Comparison of ENCODE assay signal across 10 cellular contexts in the genomic region with DNA sequence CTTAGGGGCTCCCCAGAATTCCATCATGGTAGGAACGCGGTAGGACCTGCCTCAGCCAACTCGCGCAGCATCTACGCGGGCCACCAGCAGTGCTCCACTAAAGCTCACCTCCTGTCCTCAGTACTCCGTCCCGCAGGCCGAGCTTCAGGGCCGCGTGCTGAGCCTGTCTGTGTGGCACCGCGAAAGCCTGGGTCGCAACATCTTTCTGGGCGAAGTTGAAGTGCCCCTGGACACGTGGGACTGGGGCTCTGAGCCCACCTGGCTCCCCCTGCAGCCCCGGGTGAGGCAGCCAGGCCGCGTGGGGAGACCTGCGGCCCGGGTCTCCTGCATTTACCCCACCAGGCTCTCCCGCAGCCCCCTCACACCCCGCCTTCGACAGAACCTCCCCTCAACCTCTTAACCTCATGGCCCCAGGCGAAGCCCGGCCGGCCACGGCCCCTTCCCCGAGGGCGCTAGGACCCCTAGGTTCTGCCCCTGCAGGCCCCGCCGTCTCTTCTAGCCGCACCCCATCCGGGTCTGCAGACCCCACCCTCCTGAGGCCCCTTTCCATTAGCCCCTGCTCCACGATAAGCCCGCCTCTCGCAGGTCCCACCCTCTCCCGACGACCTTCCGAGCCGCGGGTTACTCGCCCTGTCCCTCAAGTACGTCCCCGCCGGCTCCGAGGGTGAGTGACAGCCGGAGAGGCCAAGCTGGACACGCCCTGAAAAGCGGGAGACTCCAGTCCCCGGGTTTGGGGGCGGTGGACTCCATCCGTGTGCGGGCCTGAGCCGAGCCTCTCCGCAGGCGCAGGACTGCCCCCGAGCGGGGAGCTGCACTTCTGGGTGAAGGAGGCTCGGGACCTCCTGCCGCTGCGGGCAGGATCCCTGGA. TPM values are rescaled to one million over a fixed set of nuclear protein-coding genes. Genes with fewer than 3 reads are reported as not detected.
A peak's percentile ranks its signal among the peaks of the same experiment; 100 is the strongest.
DNase-seq lines count a peak whose midpoint lies in the region; ATAC-seq, FAIRE-seq and TF ChIP-seq lines count a peak whose summit lies in the region.
"Had no signal": no experiment of that assay in that cellular context is flagged by ENCODE, and none has a peak within 500 bp of the region (broad histone marks: within the 10 kb centered on the region; RNA-seq: fewer than 3 reads in every experiment).

No MANE protein-coding gene starts in this region.

- H4K8ac ChIP-seq in H1 (ENCODE audit: extremely low read depth, insufficient read depth, low read length), result peak overlapping the region; percentile 72; the same call in 1 of the 2 replicates

- peaks cover 23% of the 10 kb centered on the region for H3K23me2 ChIP-seq in H1 (ENCODE audit: low read depth, low read length)

- H3K23ac ChIP-seq in H1 (ENCODE audit: insufficient read length), result no peak overlapping the region

- TF ChIP-seq EP300 in H1 (IDR thresholded peaks at IDR 0.05; ENCODE audit: borderline replicate concordance in 1 of 2, low read depth in 2 of 2, low read length in 2 of 2), result no peak

- H3K9me2 ChIP-seq in Karpas-422 (replicated peaks; ENCODE audit: insufficient read depth, low read length), result no peaks in the 10 kb centered on the region

- H2BK120ac ChIP-seq in H1 (replicated peaks; ENCODE audit: low read depth, low read length), result no peak overlapping the region

- peaks cover 0 to 8% (median 6%) of the 10 kb centered on the region in 4 experiments; a peak in 5 of 7 replicates for H3K27me3 ChIP-seq in H1 (replicated peaks in 1 of 4; ENCODE audit: control insufficient read depth in 3 of 4, extremely low read depth in 1 of 4, insufficient read depth in 3 of 4, low read length in 3 of 4)
- H3K27me3 ChIP-seq in subcutaneous abdominal adipose tissue (ENCODE audit: control insufficient read depth in 5 of 5, insufficient read depth in 4 of 5, low read length in 5 of 5), result peaks cover 11 to 30% (median 16%) of the 10 kb centered on the region in 5 donors
- no peaks in the 10 kb centered on the region for H3K27me3 ChIP-seq in Karpas-422 (ENCODE audit: low read length)

- H3K4me3 ChIP-seq in H1 (ENCODE audit: extremely low read depth in 1 of 4, insufficient read depth in 2 of 4, low read depth in 3 of 4, low read length in 4 of 4) (peak overlapping the region; percentile 47 to 63 (median 51)), subcutaneous abdominal adipose tissue (ENCODE audit: low read depth in 1 of 5, low read length in 5 of 5) (peak overlapping the region in 3 of 5 donors; percentile 9 to 59 (median 13)), Karpas-422 (ENCODE audit: low read length) (no peak overlapping the region)

- H3K36me3 ChIP-seq in H1 (ENCODE audit: control insufficient read depth in 2 of 4, insufficient read depth in 4 of 4, low read length in 3 of 4), result 0 out of 8 replicates have a peak, but pooled peaks cover 0 to 3% (median 0%) of the 10 kb centered on the region in 4 experiments
- peaks cover 0 to 24% (median 23%) of the 10 kb centered on the region in 5 donors for H3K36me3 ChIP-seq in subcutaneous abdominal adipose tissue (ENCODE audit: control insufficient read depth in 5 of 5, insufficient read depth in 5 of 5, low read length in 5 of 5)
- no peaks in the 10 kb centered on the region for H3K36me3 ChIP-seq in Karpas-422 (ENCODE audit: insufficient read depth, low read length)

- no peak for ATAC-seq in GM18502 (IDR thresholded peaks at IDR 0.05; ENCODE audit: poor library complexity, unreplicated experiment)

- H3K9me3 ChIP-seq in H1 (ENCODE audit: insufficient read depth in 2 of 2, low read depth in 1 of 2, low read length in 1 of 2) (no peaks in the 10 kb centered on the region), subcutaneous abdominal adipose tissue (ENCODE audit: control insufficient read depth in 5 of 5, low read length in 5 of 5) (no peaks in the 10 kb centered on the region), Karpas-422 (ENCODE audit: low read length) (no peaks in the 10 kb centered on the region)

- H3K18ac ChIP-seq in H1 (ENCODE audit: extremely low read depth, low read length), result peak overlapping the region; percentile 96

- peak in 2 of 3 experiments; percentile 7 to 42; a peak in 3 of 4 replicates for TF ChIP-seq CTCF in H1 (IDR thresholded peaks at IDR 0.05; ENCODE audit: control extremely low read depth in 1 of 3, insufficient read depth in 1 of 3, low read depth in 1 of 3, low read length in 3 of 3)

- peak overlapping the region; percentile 80; the same call in 1 of the 2 replicates for H2BK12ac ChIP-seq in H1 (ENCODE audit: low read depth, low read length)

- peak overlapping the region; percentile 60 for H3K4ac ChIP-seq in H1 (replicated peaks; ENCODE audit: insufficient read length, low read depth, low read length)

- DNase-seq in HK-2 (ENCODE audit: unreplicated experiment) (peak; percentile 72), H1 (ENCODE audit: low read depth in 1 of 2, low spot score in 2 of 2) (peak; percentile 93 to 96), left kidney (ENCODE audit: low read depth, low spot score) (peak; percentile 88), NCI-H2227 (lab: John Stamatoyannopoulos, UW; ENCODE audit: unreplicated experiment) (no peak), Karpas-422 (no peak)
- DNase-seq in activated T-cell treated with anti-CD3 and anti-CD28 coated beads, Interleukin-2, amount 50 U/mL, for 1 hour, result no peak
- DNase-seq: activated CD8-positive, alpha-beta memory T cell treated with anti-CD3 and anti-CD28 coated beads for 24 hours had no signal

- H2AK5ac ChIP-seq in H1 (ENCODE audit: low read depth, low read length), result peak overlapping the region; percentile 10; the same call in 1 of the 2 replicates

- no peak overlapping the region for H3K27ac ChIP-seq in H1 (ENCODE audit: low read depth, low read length)
- H3K27ac ChIP-seq in subcutaneous abdominal adipose tissue (ENCODE audit: low read depth, low read length), result no peak overlapping the region
- H3K27ac ChIP-seq in Karpas-422 (ENCODE audit: low read length), result no peak overlapping the region

- H4K91ac ChIP-seq in H1 (replicated peaks; ENCODE audit: insufficient read length, low read length), result peak overlapping the region; percentile 87

- H2BK20ac ChIP-seq in H1 (ENCODE audit: low read length), result peak overlapping the region; percentile 61; the same call in 1 of the 2 replicates

- H2BK15ac ChIP-seq in H1 (ENCODE audit: low read length), result no peak overlapping the region

- POLR2A ChIA-PET in H1 (lab: Charles Lee; ENCODE audit: partially characterized antibody), result interaction anchor here (0.7 to 10.9 kb wide), 17 partner anchors 8 to 357 kb away, joined by 3 to 101 read pairs (median 3); partner anchors contain the start of genes MAP3K6, SYTL1, TMEM222 and TRNP1

- no peaks in the 10 kb centered on the region for H3K79me1 ChIP-seq in H1 (ENCODE audit: low read depth, low read length)

- peaks cover 0 to 20% (median 8%) of the 10 kb centered on the region in 4 experiments; a peak in 6 of 7 replicates for H3K4me1 ChIP-seq in H1 (replicated peaks in 1 of 4; ENCODE audit: control insufficient read depth in 3 of 4, insufficient read depth in 4 of 4, low read length in 3 of 4)
- peaks cover 0 to 29% (median 25%) of the 10 kb centered on the region in 5 donors for H3K4me1 ChIP-seq in subcutaneous abdominal adipose tissue (ENCODE audit: control insufficient read depth in 5 of 5, insufficient read depth in 5 of 5, low read length in 5 of 5)
- H3K4me1 ChIP-seq in Karpas-422 (ENCODE audit: low read length), result peaks cover 10% of the 10 kb centered on the region

- TF ChIP-seq POLR2A in H1 (IDR thresholded peaks at IDR 0.05; ENCODE audit: control extremely low read depth in 1 of 2, low read depth in 2 of 2, low read length in 2 of 2), result no peak; a peak in 1 of 3 replicates

- peak; percentile 26 to 50; a peak in 3 of 4 replicates for TF ChIP-seq RAD21 in H1 (IDR thresholded peaks at IDR 0.05 in 1 of 2, conservative IDR thresholded peaks at IDR 0.05 in 1 of 2; ENCODE audit: low read depth in 2 of 2, low read length in 2 of 2)

- no peak overlapping the region for H3K14ac ChIP-seq in H1 (ENCODE audit: insufficient read length)

- peak overlapping the region; percentile 67; the same call in 1 of the 2 replicates for H2BK5ac ChIP-seq in H1 (ENCODE audit: low read depth, low read length)

- CTCF ChIA-PET in H1 (lab: Charles Lee; ENCODE audit: partially characterized antibody), result interaction anchor here (0.7 to 28.8 kb wide), 19 partner anchors 9 to 312 kb away, joined by 3 to 625 read pairs (median 6); partner anchors contain the start of genes CD164L2, FCN3, GPR3 and MAP3K6

- H3K9ac ChIP-seq in H1 (replicated peaks in 1 of 4; ENCODE audit: extremely low read depth in 1 of 4, low read depth in 3 of 4, low read length in 3 of 4) (peak overlapping the region in 1 of 4 experiments; percentile 20; a peak in 2 of 7 replicates), subcutaneous abdominal adipose tissue (ENCODE audit: low read length in 5 of 5) (no peak overlapping the region), Karpas-422 (ENCODE audit: low read length) (no peak overlapping the region)

- peaks cover 0 to 4% of the 10 kb centered on the region in 2 experiments; a peak in 1 of 4 replicates for H3K79me2 ChIP-seq in H1 (ENCODE audit: control insufficient read depth in 1 of 2, insufficient read depth in 2 of 2, low read length in 2 of 2)
- H3K79me2 ChIP-seq in Karpas-422 (ENCODE audit: low read length), result no peaks in the 10 kb centered on the region

- no peak overlapping the region; the same call in 1 of the 2 replicates for H2AFZ ChIP-seq in H1 (ENCODE audit: low read length)
- H2AFZ ChIP-seq in Karpas-422 (ENCODE audit: low read length), result no peak overlapping the region

- WGBS in H1 (ENCODE audit: extremely low coverage in 1 of 2, insufficient coverage in 1 of 2, insufficient read length in 1 of 2, insufficient replicate concordance in 2 of 2, low coverage in 1 of 2, low lambda C conversion rate in 2 of 2, missing lambda C conversion rate in 1 of 2), 2 experiments, result 5% methylated on average over 48 of the region's 62 CpGs; no CpG with 5 or more reads in 1 of the 2 experiments

- FAIRE-seq in H1 (lab: Jason Lieb, UNC), result peak; percentile 32

- H3K4me2 ChIP-seq in H1 (ENCODE audit: insufficient read depth in 1 of 2, low read depth in 2 of 2, low read length in 2 of 2) (peak overlapping the region; percentile 77 to 83), Karpas-422 (ENCODE audit: low read depth, low read length, poor library complexity, severe bottlenecking) (no peak overlapping the region)

- H3K56ac ChIP-seq in H1 (replicated peaks; ENCODE audit: insufficient read length, low read depth, low read length), result peak overlapping the region; percentile 78

- peak overlapping the region; percentile 61 for H4K5ac ChIP-seq in H1 (ENCODE audit: insufficient read length, low read depth, low read length)

- H4K20me1 ChIP-seq in H1 (replicated peaks in 1 of 2; ENCODE audit: control insufficient read depth in 1 of 2, insufficient read depth in 2 of 2, low read length in 2 of 2) (peaks cover 0 to 6% of the 10 kb centered on the region in 2 experiments), Karpas-422 (ENCODE audit: insufficient read depth, low read depth, low read length) (no peaks in the 10 kb centered on the region)

RNA-seq across cellular contexts. Expression of gene SYTL1, which starts 9.1 kb away (rescaled TPM):
- 6.4 and 8.8 TPM in 2 replicates for total RNA-seq in H1 (2021; fragmentation: NEBNext Ultra II Directional; extraction: Animal tissue kit (Norgen Biotek cat#: 25700))
- 19.5 and 33.8 TPM in 2 replicates for polyA plus RNA-seq in H1 (2011; rRNA removed)
- polyA plus RNA-seq in H1 (2011; cell fraction: cytosol; rRNA removed), result 14.6 TPM
- polyA plus RNA-seq in H1 (2011; cell fraction: nucleus; rRNA removed), result 63.0 TPM
- 4.0 to 13.1 TPM (median 10.8 TPM) in 4 replicates for polyA plus RNA-seq in H1 (2012, experiment 1 of 2)
- 6.3 TPM for polyA plus RNA-seq in H1 (2012, experiment 2 of 2)
- 8.5 TPM for polyA plus RNA-seq in H1 (2013, experiment 1 of 2)
- 8.4 TPM for polyA plus RNA-seq in H1 (2013, experiment 2 of 2)
- 2.9 and 5.0 TPM in 2 replicates for polyA minus RNA-seq in H1 (2011; rRNA and poly(A)+ RNA removed)
- polyA minus RNA-seq in H1 (2011; cell fraction: cytosol; rRNA and poly(A)+ RNA removed), result 5.7 TPM
- polyA minus RNA-seq in H1 (2011; cell fraction: nucleus; rRNA and poly(A)+ RNA removed), result 13.1 TPM
- total RNA-seq in Karpas-422 (2014; rRNA removed; shearing (Covaris generic); ENCODE audit: low replicate concordance), result 35.6 and 119 TPM in 2 replicates

RNA-seq across cellular contexts. Expression of gene MAP3K6, which starts 15.9 kb away (rescaled TPM):
- 7.6 and 11.2 TPM in 2 replicates for total RNA-seq in H1 (2021; fragmentation: NEBNext Ultra II Directional; extraction: Animal tissue kit (Norgen Biotek cat#: 25700))
- 7.4 and 10.3 TPM in 2 replicates for polyA plus RNA-seq in H1 (2011; rRNA removed)
- polyA plus RNA-seq in H1 (2011; cell fraction: cytosol; rRNA removed), result 6.7 TPM
- 40.8 TPM for polyA plus RNA-seq in H1 (2011; cell fraction: nucleus; rRNA removed)
- polyA plus RNA-seq in H1 (2012, experiment 1 of 2), result 8.5 to 12.5 TPM (median 9.7 TPM) in 4 replicates
- 9.5 TPM for polyA plus RNA-seq in H1 (2012, experiment 2 of 2)
- polyA plus RNA-seq in H1 (2013, experiment 1 of 2), result 10.9 TPM
- polyA plus RNA-seq in H1 (2013, experiment 2 of 2), result 10.7 TPM
- polyA minus RNA-seq in H1 (2011; rRNA and poly(A)+ RNA removed), result 4.6 and 5.6 TPM in 2 replicates
- 2.6 TPM for polyA minus RNA-seq in H1 (2011; cell fraction: cytosol; rRNA and poly(A)+ RNA removed)
- polyA minus RNA-seq in H1 (2011; cell fraction: nucleus; rRNA and poly(A)+ RNA removed), result 11.6 TPM
- 3.0 and 5.2 TPM in 2 replicates for total RNA-seq in Karpas-422 (2014; rRNA removed; shearing (Covaris generic); ENCODE audit: low replicate concordance)

RNA-seq across cellular contexts. Expression of gene FCN3, which starts 23.7 kb away (rescaled TPM):
- 0.30 TPM in 1 of 2 replicates, not detected in the other for total RNA-seq in H1 (2021; fragmentation: NEBNext Ultra II Directional; extraction: Animal tissue kit (Norgen Biotek cat#: 25700))
- 0.35 and 0.57 TPM in 2 replicates for polyA plus RNA-seq in H1 (2011; rRNA removed)
- polyA plus RNA-seq in H1 (2011; cell fraction: cytosol; rRNA removed), result 0.32 TPM
- polyA plus RNA-seq in H1 (2011; cell fraction: nucleus; rRNA removed), result 0.90 TPM
- 0.28 to 0.78 TPM (median 0.40 TPM) in 3 of 4 replicates, not detected in the other for polyA plus RNA-seq in H1 (2012, experiment 1 of 2)
- not detected for polyA plus RNA-seq in H1 (2012, experiment 2 of 2)
- polyA plus RNA-seq in H1 (2013, experiment 1 of 2), result 0.47 TPM
- polyA plus RNA-seq in H1 (2013, experiment 2 of 2), result 0.28 TPM
- not detected in 2 replicates for polyA minus RNA-seq in H1 (2011; rRNA and poly(A)+ RNA removed)
- not detected for polyA minus RNA-seq in H1 (2011; cell fraction: cytosol; rRNA and poly(A)+ RNA removed)
- not detected for polyA minus RNA-seq in H1 (2011; cell fraction: nucleus; rRNA and poly(A)+ RNA removed)
- total RNA-seq in Karpas-422 (2014; rRNA removed; shearing (Covaris generic); ENCODE audit: low replicate concordance), result not detected in 2 replicates
- total RNA-seq: kidney epithelial cell had no signal

RNA-seq across cellular contexts. Expression of gene TMEM222, which starts 28.9 kb away (rescaled TPM):
- total RNA-seq in H1 (2021; fragmentation: NEBNext Ultra II Directional; extraction: Animal tissue kit (Norgen Biotek cat#: 25700)), result 25.1 and 27.0 TPM in 2 replicates
- 51.8 and 66.9 TPM in 2 replicates for polyA plus RNA-seq in H1 (2011; rRNA removed)
- 43.2 TPM for polyA plus RNA-seq in H1 (2011; cell fraction: cytosol; rRNA removed)
- polyA plus RNA-seq in H1 (2011; cell fraction: nucleus; rRNA removed), result 65.9 TPM
- 20.3 to 36.3 TPM (median 33.4 TPM) in 4 replicates for polyA plus RNA-seq in H1 (2012, experiment 1 of 2)
- 36.8 TPM for polyA plus RNA-seq in H1 (2012, experiment 2 of 2)
- 28.6 TPM for polyA plus RNA-seq in H1 (2013, experiment 1 of 2)
- polyA plus RNA-seq in H1 (2013, experiment 2 of 2), result 31.1 TPM
- polyA minus RNA-seq in H1 (2011; rRNA and poly(A)+ RNA removed), result 28.8 and 31.6 TPM in 2 replicates
- 17.0 TPM for polyA minus RNA-seq in H1 (2011; cell fraction: cytosol; rRNA and poly(A)+ RNA removed)
- polyA minus RNA-seq in H1 (2011; cell fraction: nucleus; rRNA and poly(A)+ RNA removed), result 33.2 TPM
- total RNA-seq in Karpas-422 (2014; rRNA removed; shearing (Covaris generic); ENCODE audit: low replicate concordance), result 27.4 and 27.9 TPM in 2 replicates

RNA-seq across cellular contexts. Expression of gene CD164L2, which starts 32.2 kb away (rescaled TPM):
- 3.3 and 3.8 TPM in 2 replicates for total RNA-seq in H1 (2021; fragmentation: NEBNext Ultra II Directional; extraction: Animal tissue kit (Norgen Biotek cat#: 25700))
- polyA plus RNA-seq in H1 (2011; rRNA removed), result 3.3 and 5.5 TPM in 2 replicates
- 6.5 TPM for polyA plus RNA-seq in H1 (2011; cell fraction: cytosol; rRNA removed)
- polyA plus RNA-seq in H1 (2011; cell fraction: nucleus; rRNA removed), result 26.5 TPM
- 3.0 to 4.1 TPM (median 3.4 TPM) in 4 replicates for polyA plus RNA-seq in H1 (2012, experiment 1 of 2)
- 2.5 TPM for polyA plus RNA-seq in H1 (2012, experiment 2 of 2)
- polyA plus RNA-seq in H1 (2013, experiment 1 of 2), result 1.9 TPM
- polyA plus RNA-seq in H1 (2013, experiment 2 of 2), result 1.7 TPM
- polyA minus RNA-seq in H1 (2011; rRNA and poly(A)+ RNA removed), result 0.63 and 1.5 TPM in 2 replicates
- polyA minus RNA-seq in H1 (2011; cell fraction: cytosol; rRNA and poly(A)+ RNA removed), result not detected
- 3.1 TPM for polyA minus RNA-seq in H1 (2011; cell fraction: nucleus; rRNA and poly(A)+ RNA removed)
- total RNA-seq in Karpas-422 (2014; rRNA removed; shearing (Covaris generic); ENCODE audit: low replicate concordance), result 0.22 TPM in 1 of 2 replicates, not detected in the other

Comparison
In these comparisons a context has a peak if more than half of its experiments do, and no peak if none do; other contexts are left out.
1. DNase-seq: peak in HK-2 (single experiment), H1 (2 of 2) and left kidney (single experiment); none in NCI-H2227 (single experiment), activated T-cell treated with anti-CD3 and anti-CD28 coated beads, Interleukin-2, amount 50 U/mL, for 1 hour (single experiment) and Karpas-422 (single experiment).